ENCODE assay signal across 10 cellular contexts in genomic region chr4:42328978-42329377, GRCh38.
"Had no signal": no experiment of that assay in that cellular context is flagged by ENCODE, and none has a peak within 500 bp of the region (broad histone marks: within the 10 kb centered on the region; RNA-seq: fewer than 3 reads in every experiment).

No MANE protein-coding gene starts in this region.

- ATAC-seq: GM23338, HCT116 had no signal

- H3K27ac ChIP-seq: GM23248 had no signal

- H3K4me3 Mint-ChIP-seq: GM23338, H9, HFFc6 had no signal

- H3K9ac ChIP-seq: GM23248 had no signal

- H3K9me3 ChIP-seq: HAP-1 had no signal

- FAIRE-seq: H54 had no signal

- H3K4me2 ChIP-seq: GM23338 had no signal

- H3K36me3 ChIP-seq: HAP-1 had no signal

- H3K27ac Mint-ChIP-seq: GM23338, HFFc6 had no signal

- H3K4me3 ChIP-seq: GM23248, GM23338, HAP-1 had no signal

- H2AFZ ChIP-seq: GM23248, GM23338 had no signal

- DNase-seq: GM23248, GOT3, H7, H9, HCEC 1CT, HFFc6 had no signal
